8 cellular contexts compared by ENCODE assay signal in genomic region chr7:99036531-99037175, GRCh38.
DNase-seq lines count a peak whose midpoint lies in the region; ATAC-seq, FAIRE-seq and TF ChIP-seq lines count a peak whose summit lies in the region.

No MANE protein-coding gene starts in this region.

- no TSS peak for BruUV-seq in endothelial cell of umbilical vein (replicated peaks; lab: Mats Ljungman, UMichigan)

- H3K9ac ChIP-seq in endothelial cell of umbilical vein (replicated peaks; ENCODE audit: extremely low read depth, insufficient read depth, low read length) (no peak overlapping the region), neuronal stem cell (ENCODE audit: low read depth, low read length, poor library complexity) (no peak overlapping the region)

- H3K9me3 ChIP-seq in endothelial cell of umbilical vein (replicated peaks; ENCODE audit: control insufficient read depth, insufficient read depth, low read length) = no peaks in the 10 kb centered on the region
- no peaks in the 10 kb centered on the region for H3K9me3 ChIP-seq in neuronal stem cell (replicated peaks in 1 of 2; ENCODE audit: control insufficient read depth in 2 of 2, insufficient read depth in 1 of 2, low read depth in 1 of 2, low read length in 2 of 2)

- peaks cover 4% of the 10 kb centered on the region for H3K79me1 ChIP-seq in neuronal stem cell (ENCODE audit: low read depth, low read length)

- no peaks in the 10 kb centered on the region for H3K9me1 ChIP-seq in endothelial cell of umbilical vein (replicated peaks; ENCODE audit: control insufficient read depth, extremely low read depth, insufficient read depth, low read length)

- FAIRE-seq in endothelial cell of umbilical vein (lab: Jason Lieb, UNC) = no peak

- ATAC-seq in esophagus mucosa (no peak), HG02571 (IDR thresholded peaks at IDR 0.05; ENCODE audit: unreplicated experiment) (no peak)

- TF ChIP-seq CTCF in NB4 (IDR thresholded peaks at IDR 0.05; ENCODE audit: low read depth, low read length) (peak; percentile 56), endothelial cell of umbilical vein (IDR thresholded peaks at IDR 0.05; ENCODE audit: extremely low read depth in 1 of 2, insufficient read depth in 1 of 2, low read depth in 1 of 2, low read length in 2 of 2) (peak; percentile 26 to 37)

- H3K4me3 ChIP-seq in NB4 (ENCODE audit: low read depth, low read length) (no peak overlapping the region), endothelial cell of umbilical vein (replicated peaks in 1 of 3; ENCODE audit: insufficient read depth in 1 of 3, low read depth in 1 of 3, low read length in 3 of 3) (no peak overlapping the region), neuronal stem cell (ENCODE audit: low read length in 2 of 2) (no peak overlapping the region)

- POLR2A ChIA-PET in endothelial cell of umbilical vein (lab: Charles Lee) = no interaction called here

- H2AFZ ChIP-seq in endothelial cell of umbilical vein (ENCODE audit: low read depth, low read length) (no peak overlapping the region), neuronal stem cell (ENCODE audit: low read length) (no peak overlapping the region)

- TF ChIP-seq POLR2A in NB4 (IDR thresholded peaks at IDR 0.05; ENCODE audit: extremely low read depth, insufficient read length) (no peak), endothelial cell of umbilical vein (IDR thresholded peaks at IDR 0.05; ENCODE audit: low read depth, low read length) (no peak)

- H3K27me3 ChIP-seq in endothelial cell of umbilical vein (ENCODE audit: control insufficient read depth in 2 of 2, insufficient read depth in 2 of 2, low read length in 2 of 2) = no peaks in the 10 kb centered on the region
- H3K27me3 ChIP-seq in neuronal stem cell (ENCODE audit: control insufficient read depth in 3 of 3, insufficient read depth in 3 of 3, low read depth in 1 of 3, low read length in 3 of 3) = no peaks in the 10 kb centered on the region

- intact Hi-C loops in endothelial cell of umbilical vein (cut with micrococcal nuclease) = no loop called here

- H3K27ac ChIP-seq in endothelial cell of umbilical vein (ENCODE audit: insufficient read depth, low read depth, low read length) = no peak overlapping the region
- H3K27ac ChIP-seq in neuronal stem cell (replicated peaks; ENCODE audit: low read length) = no peak overlapping the region

- DNase-seq in EL (peak; percentile 12), NB4 (ENCODE audit: low read depth) (peak; percentile 54), endothelial cell of umbilical vein (ENCODE audit: low read depth, low spot score) (peak; percentile 27), neuronal stem cell (ENCODE audit: low spot score) (peak; percentile 17), NCI-H1105 treated with DMSO at 0.1 percent for 48 hours (lab: John Stamatoyannopoulos, UW) (no peak), activated gamma-delta T cell treated with Interleukin-2 at 50 U/mL for 16 hours (no peak)

- dilution Hi-C loops in endothelial cell of umbilical vein (cut with MboI; ENCODE audit: extremely low pct_ligation_motif_present, low sequenced_read_pairs) = no loop called here

- H3K4me2 ChIP-seq in endothelial cell of umbilical vein (ENCODE audit: insufficient read depth, low read length) (no peak overlapping the region), neuronal stem cell (ENCODE audit: insufficient read depth, low read length, poor library complexity, severe bottlenecking) (no peak overlapping the region)

- no peak overlapping the region for H2BK15ac ChIP-seq in neuronal stem cell (ENCODE audit: low read length)

- H4K91ac ChIP-seq in neuronal stem cell (ENCODE audit: low read depth, low read length, poor library complexity) = no peak overlapping the region

- peaks cover 12% of the 10 kb centered on the region for H3K4me1 ChIP-seq in endothelial cell of umbilical vein (ENCODE audit: control insufficient read depth, extremely low read depth, insufficient read depth, low read length)
- no peaks in the 10 kb centered on the region for H3K4me1 ChIP-seq in neuronal stem cell (ENCODE audit: control insufficient read depth in 2 of 2, insufficient read depth in 1 of 2, low read depth in 1 of 2, low read length in 2 of 2)

- H2AK5ac ChIP-seq in neuronal stem cell (ENCODE audit: low read depth, low read length) = no peak overlapping the region

- CTCF ChIA-PET in endothelial cell of umbilical vein (lab: Charles Lee) = interaction anchor here (0.6 to 1.8 kb wide), 6 partner anchors 16 to 284 kb away, joined by 3 to 6 read pairs (median 4); no protein-coding TSS in a partner anchor

- no peak overlapping the region for H2BK120ac ChIP-seq in neuronal stem cell (ENCODE audit: low read depth, low read length)

- no peak overlapping the region for H2BK12ac ChIP-seq in neuronal stem cell (ENCODE audit: low read length)

- H3K14ac ChIP-seq in neuronal stem cell (ENCODE audit: low read length) = no peak overlapping the region

- H3K23ac ChIP-seq in neuronal stem cell (ENCODE audit: low read depth, low read length, poor library complexity) = no peak overlapping the region

- no CpG with 5 or more reads among the region's 12 CpGs for WGBS in neuronal stem cell (ENCODE audit: extremely low coverage in 2 of 2, insufficient read length in 2 of 2, insufficient replicate concordance in 1 of 2), 2 donors

- peaks cover 16 to 64% of the 10 kb centered on the region in 2 experiments for H3K36me3 ChIP-seq in endothelial cell of umbilical vein (ENCODE audit: control insufficient read depth in 2 of 2, extremely low read depth in 1 of 2, insufficient read depth in 2 of 2, low read length in 2 of 2)
- peaks cover 68 to 90% of the 10 kb centered on the region in 2 donors for H3K36me3 ChIP-seq in neuronal stem cell (replicated peaks in 1 of 2; ENCODE audit: control insufficient read depth in 2 of 2, insufficient read depth in 2 of 2, low read length in 2 of 2)

- no peak overlapping the region for H3K18ac ChIP-seq in neuronal stem cell (ENCODE audit: low read length)

- H3K79me2 ChIP-seq in endothelial cell of umbilical vein (ENCODE audit: control insufficient read depth, insufficient read depth, low read length) = no peaks in the 10 kb centered on the region

- H2BK5ac ChIP-seq in neuronal stem cell (ENCODE audit: low read length) = no peak overlapping the region

- H3K4ac ChIP-seq in neuronal stem cell (ENCODE audit: low read length) = no peak overlapping the region

- H4K8ac ChIP-seq in neuronal stem cell (ENCODE audit: low read depth, low read length) = no peak overlapping the region

- H4K20me1 ChIP-seq in endothelial cell of umbilical vein (replicated peaks; ENCODE audit: control insufficient read depth, extremely low read depth, insufficient read depth, low read length) = no peaks in the 10 kb centered on the region

TF ChIP-seq in endothelial cell of umbilical vein, 7 proteins besides CTCF, POLR2A, EP300 and RAD21:
- TF ChIP-seq GATA2 (IDR thresholded peaks at IDR 0.05; ENCODE audit: insufficient read depth, insufficient read length, low read depth, low read length) (no peak), JUN (IDR thresholded peaks at IDR 0.05; ENCODE audit: borderline replicate concordance, insufficient read depth, insufficient read length, low read depth) (no peak), EZH2 (IDR thresholded peaks at IDR 0.05; ENCODE audit: borderline replicate concordance, low read depth, low read length, severe bottlenecking) (no peak), FOS (IDR thresholded peaks at IDR 0.05; ENCODE audit: borderline replicate concordance, insufficient read depth, low read length) (no peak), POLR2AphosphoS5 (IDR thresholded peaks at IDR 0.05; ENCODE audit: insufficient read depth, low read depth, low read length) (no peak), MYC (IDR thresholded peaks at IDR 0.05; ENCODE audit: low read depth, low read length) (no peak)
- TF ChIP-seq, protein P1, sequence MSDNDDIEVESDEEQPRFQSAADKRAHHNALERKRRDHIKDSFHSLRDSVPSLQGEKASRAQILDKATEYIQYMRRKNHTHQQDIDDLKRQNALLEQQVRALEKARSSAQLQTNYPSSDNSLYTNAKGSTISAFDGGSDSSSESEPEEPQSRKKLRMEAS (IDR thresholded peaks at IDR 0.05; ENCODE audit: insufficient read depth, insufficient read length) = no peak

Comparison
In these comparisons a context has a peak if more than half of its experiments do, and no peak if none do; other contexts are left out.
1. DNase-seq: peak in EL (single experiment), NB4 (single experiment), endothelial cell of umbilical vein (single experiment) and neuronal stem cell (single experiment); none in NCI-H1105 treated with DMSO at 0.1 percent for 48 hours (single experiment) and activated gamma-delta T cell treated with Interleukin-2 at 50 U/mL for 16 hours (single experiment).